6 cellular contexts compared by ENCODE assay signal in the genomic region with DNA sequence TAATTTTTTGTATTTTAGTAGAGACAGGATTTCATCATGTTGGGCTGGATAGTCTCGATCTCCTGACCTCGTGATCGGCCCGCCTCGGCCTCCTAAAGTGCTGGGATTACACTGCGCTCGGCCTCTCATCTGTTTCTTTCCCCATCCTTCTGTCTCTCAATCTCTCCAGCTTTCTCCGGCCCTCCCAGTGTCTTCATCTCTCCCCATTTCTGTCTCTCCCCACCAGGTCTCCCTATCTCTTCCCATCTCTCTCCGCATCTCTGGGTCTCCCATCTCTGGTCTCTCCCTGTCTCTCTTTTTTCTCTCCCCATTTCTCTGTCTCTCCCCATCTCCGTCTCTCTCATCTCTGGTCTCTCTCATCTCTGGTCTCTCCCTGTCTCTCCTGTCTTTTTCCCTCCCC. TPM values are rescaled to one million over a fixed set of nuclear protein-coding genes. Genes with fewer than 3 reads are reported as not detected.
DNase-seq lines count a peak whose midpoint lies in the region; ATAC-seq and TF ChIP-seq lines count a peak whose summit lies in the region.

No MANE protein-coding gene starts in this region.

- H3K27me3 ChIP-seq in H7 (ENCODE audit: control insufficient read depth, insufficient read depth, low read length) (peaks cover 19% of the 10 kb centered on the region), ascending aorta (no peaks in the 10 kb centered on the region), osteoblast (ENCODE audit: insufficient read depth, low read length) (peaks cover 4% of the 10 kb centered on the region)

- H3K27ac ChIP-seq in ascending aorta (no peak overlapping the region), osteoblast (ENCODE audit: low read depth, low read length) (no peak overlapping the region)

- TF ChIP-seq CTCF in ascending aorta (IDR thresholded peaks at IDR 0.05), result no peak
- TF ChIP-seq CTCF in osteoblast (IDR thresholded peaks at IDR 0.05; ENCODE audit: extremely low read depth, low read depth, low read length), result no peak

- DNase-seq in H7 (no peak), ascending aorta (ENCODE audit: low spot score in 2 of 2) (no peak), osteoblast (ENCODE audit: insufficient read length, low spot score, missing footprints) (no peak), posterior cingulate gyrus (no peak)

- H3K4me1 ChIP-seq in ascending aorta (peaks cover 0 to 5% of the 10 kb centered on the region in 2 donors), osteoblast (ENCODE audit: insufficient read depth, low read length) (peaks cover 16% of the 10 kb centered on the region)

- no peaks in the 10 kb centered on the region for H3K36me3 ChIP-seq in H7 (replicated peaks; ENCODE audit: control insufficient read depth, insufficient read depth, low read length)
- H3K36me3 ChIP-seq in ascending aorta, result no peaks in the 10 kb centered on the region
- no peaks in the 10 kb centered on the region for H3K36me3 ChIP-seq in osteoblast (ENCODE audit: insufficient read depth, low read length)

- H3K4me3 ChIP-seq in H7 (ENCODE audit: insufficient read depth, low read depth, low read length) (peak overlapping the region; percentile 18; the same call in 1 of the 2 replicates), ascending aorta (peak overlapping the region; percentile 36 to 51), osteoblast (ENCODE audit: insufficient read depth, low read length) (peak overlapping the region; percentile 68)

- H3K9me3 ChIP-seq in ascending aorta (no peaks in the 10 kb centered on the region), osteoblast (ENCODE audit: low read depth, low read length) (no peaks in the 10 kb centered on the region)

- no peaks in the 10 kb centered on the region for H3K79me2 ChIP-seq in osteoblast (ENCODE audit: insufficient read depth, low read length)

- H4K20me1 ChIP-seq in osteoblast (ENCODE audit: insufficient read depth, low read length), result no peaks in the 10 kb centered on the region

- ATAC-seq in HG02938 (IDR thresholded peaks at IDR 0.05; ENCODE audit: unreplicated experiment) (no peak), GM21717 (IDR thresholded peaks at IDR 0.05; ENCODE audit: unreplicated experiment) (no peak)

- peak overlapping the region; percentile 92 for H2AFZ ChIP-seq in osteoblast (ENCODE audit: low read length)

- H3K4me2 ChIP-seq in osteoblast (ENCODE audit: insufficient read depth, low read length), result peak overlapping the region; percentile 79

- intact Hi-C loops in ascending aorta (cut with DNase I), result loop anchor here (1.0 kb wide), 2 partner anchors 78 to 110 kb away; no protein-coding TSS in a partner anchor
- intact Hi-C loops in posterior cingulate gyrus (cut with DNase I), result loop anchor here (2.0 to 5.0 kb wide), 2 partner anchors 49 to 78 kb away; no protein-coding TSS in a partner anchor

RNA-seq across cellular contexts. Expression of a gene that starts 12.2 kb away (rescaled TPM):
- 0.03 and 0.07 TPM in 2 replicates for total RNA-seq in H7 (2014; rRNA removed; shearing (Covaris generic))
- total RNA-seq in ascending aorta, result 76.5 TPM
- total RNA-seq in osteoblast, result 114 and 122 TPM in 2 replicates

RNA-seq across cellular contexts. Expression of a gene that starts 13.7 kb away (rescaled TPM):
- 0.15 TPM in 1 of 2 replicates, not detected in the other for total RNA-seq in H7 (2014; rRNA removed; shearing (Covaris generic))
- not detected for total RNA-seq in ascending aorta
- total RNA-seq in osteoblast, result not detected in 2 replicates

RNA-seq across cellular contexts. Expression of a gene that starts 26.1 kb away (rescaled TPM):
- total RNA-seq in H7 (2014; rRNA removed; shearing (Covaris generic)), result 40.4 and 51.7 TPM in 2 replicates
- 42.7 TPM for total RNA-seq in ascending aorta
- 15.2 and 16.8 TPM in 2 replicates for total RNA-seq in osteoblast

RNA-seq across cellular contexts. Expression of a gene that starts 37.4 kb away (rescaled TPM):
- 146 and 155 TPM in 2 replicates for total RNA-seq in H7 (2014; rRNA removed; shearing (Covaris generic))
- total RNA-seq in ascending aorta, result 146 TPM
- 80.2 and 84.0 TPM in 2 replicates for total RNA-seq in osteoblast

RNA-seq across cellular contexts. Expression of a gene that starts 44.7 kb away (rescaled TPM):
- 911 and 1,131 TPM in 2 replicates for total RNA-seq in H7 (2014; rRNA removed; shearing (Covaris generic))
- total RNA-seq in ascending aorta, result 297 TPM
- 1,685 and 1,980 TPM in 2 replicates for total RNA-seq in osteoblast

Comparison
In these comparisons a context has a peak if more than half of its experiments do, and no peak if none do; other contexts are left out.
1. H3K4me3 ChIP-seq: peak in every context shown above with its lines; median percentile 68 in osteoblast; 44 in ascending aorta; 18 in H7.
2. RNA of a gene that starts 12.2 kb away (total RNA-seq): 114 to 122 TPM in osteoblast and 76.5 TPM in ascending aorta (single experiment); 0.03 to 0.07 TPM in H7; every median in the first group is over 10 times any median in the second.